8 cellular contexts compared by ENCODE assay signal in genomic region chr20:32743237-32744112, GRCh38.
DNase-seq lines count a peak whose midpoint lies in the region; ATAC-seq and TF ChIP-seq lines count a peak whose summit lies in the region.

TSS of gene COMMD7 (minus strand) at chr20:32743467. CDS start at chr20:32743391, 76 bp downstream.

- H3K9ac ChIP-seq in mucosa of stomach (ENCODE audit: low read length) = peak within 1 kb of the TSS; percentile 97

- TF ChIP-seq CTCF in GM13977 (IDR thresholded peaks at IDR 0.05; ENCODE audit: extremely low read depth, insufficient read depth, missing control alignments) = no peak

- ATAC-seq in HG03045 (IDR thresholded peaks at IDR 0.05; ENCODE audit: unreplicated experiment) = peak; percentile 58
- no peak for ATAC-seq in HG02840 (IDR thresholded peaks at IDR 0.05; ENCODE audit: low FRiP score, unreplicated experiment)

- peak within 1 kb of the TSS; percentile 77 for H3K4me3 ChIP-seq in mucosa of stomach (ENCODE audit: low read length)

- peak; percentile 71 for DNase-seq in GM13977 (ENCODE audit: low spot score)
- peak; percentile 45 for DNase-seq in NOMO-1 treated with dmso at 0.1 percent for 144 hours (lab: John Stamatoyannopoulos, UW; ENCODE audit: unreplicated experiment)
- peak; percentile 39 for DNase-seq in activated T-cell treated with anti-CD3 and anti-CD28 coated beads for 24 hours (ENCODE audit: low read depth)
- DNase-seq in epithelial cell of prostate (ENCODE audit: low read depth, low spot score) = no peak
- DNase-seq in stimulated activated CD8-positive, alpha-beta memory T cell treated with anti-CD3 and anti-CD28 coated beads, Interleukin-7, amount 100 ng/mL, for 48 hours (ENCODE audit: extremely low read depth in 1 of 2, low read depth in 1 of 2) = peak; percentile 33 to 67

- in situ Hi-C loops in GM13977 (cut with MboI; ENCODE audit: low pct_unique_long_range_greater_than_20kb, low sequenced_read_pairs, unreplicated experiment) = no loop called here

- H3K27me3 ChIP-seq in mucosa of stomach (ENCODE audit: control insufficient read depth, insufficient read depth, low read length) = no peaks in the 10 kb centered on the region

- H3K27ac ChIP-seq in epithelial cell of prostate = peak within 1 kb of the TSS; percentile 25

- no peaks in the 10 kb centered on the region for H3K9me3 ChIP-seq in mucosa of stomach (ENCODE audit: control insufficient read depth, low read length)

- H3K4me1 ChIP-seq in mucosa of stomach (ENCODE audit: control insufficient read depth, insufficient read depth, low read length) = peaks cover 14% of the 10 kb centered on the region

- H3K36me3 ChIP-seq in mucosa of stomach (ENCODE audit: control insufficient read depth, insufficient read depth, low read length) = no peaks in the 10 kb centered on the region
